Comparison of ENCODE assay signal across 23 cellular contexts in genomic region chr9:89933578-89933977, GRCh38.
"Had no signal": no experiment of that assay in that cellular context is flagged by ENCODE, and none has a peak within 500 bp of the region (broad histone marks: within the 10 kb centered on the region; RNA-seq: fewer than 3 reads in every experiment).

No MANE protein-coding gene starts in this region.

- H3K4me3 ChIP-seq: MG63, Peyer's patch, SJSA1 had no signal

- ATAC-seq: activated CD8-positive, alpha-beta memory T cell treated with anti-CD3 and anti-CD28 coated beads, Interleukin-2, amount 10 ng/mL, durations not matched to agents 7 days and 5 days; activated CD8-positive, alpha-beta T cell treated with anti-CD3 and anti-CD28 coated beads, Interleukin-2, amount 10 ng/mL, durations not matched to agents 7 days and 5 days; activated T-cell treated with anti-CD3 and anti-CD28 coated beads, Interleukin-2, amount 50 U/mL, for 4 hours; SK-N-SH treated with all-trans-retinoic acid at 6 μM for 48 hours had no signal

- H3K36me3 ChIP-seq: MG63, Peyer's patch, SJSA1 had no signal

- DNase-seq: activated CD4-positive, alpha-beta T cell treated with anti-CD3 and anti-CD28 coated beads for 48 hours; activated CD4-positive, alpha-beta T cell treated with anti-CD3 and anti-CD28 coated beads, Interleukin-2, amount 50 U/mL, for 4 hours; activated CD4-positive, CD25-positive, alpha-beta regulatory T cell treated with anti-CD3 and anti-CD28 coated beads, Interleukin-2, amount 50 U/mL, for 72 hours; activated CD8-positive, alpha-beta memory T cell treated with anti-CD3 and anti-CD28 coated beads, Interleukin-2, amount 10 ng/mL, durations not matched to agents 7 days and 5 days; activated CD8-positive, alpha-beta T cell treated with anti-CD3 and anti-CD28 coated beads, Interleukin-2, amount 10 ng/mL, durations not matched to agents 7 days and 5 days; activated gamma-delta T cell; activated naive CD4-positive, alpha-beta T cell treated with anti-CD3 and anti-CD28 coated beads for 36 hours; activated T-cell treated with anti-CD3 and anti-CD28 coated beads, Interleukin-2, amount 50 U/mL, for 4 hours; amygdala; MG63; MV-4-11; NCI-H1092 treated with DMSO at 0.1 percent for 48 hours; NCI-H1417 treated with DMSO at 0.1 percent for 48 hours; NCI-H1694; NCI-H2029; NCI-H2107; NCI-H2171 treated with DMSO at 0.1 percent for 48 hours; NCI-H226; Peyer's patch; Right ventricle myocardium superior had no signal

- H3K27me3 ChIP-seq: MG63, Peyer's patch, SJSA1 had no signal

- H3K27ac ChIP-seq: Peyer's patch, RWPE1, SJSA1 had no signal

- H3K4me1 ChIP-seq: Peyer's patch, SJSA1 had no signal

- H3K9me3 ChIP-seq: MG63, Peyer's patch, SJSA1 had no signal
